ENCODE assay signal across 8 cellular contexts in the genomic region with DNA sequence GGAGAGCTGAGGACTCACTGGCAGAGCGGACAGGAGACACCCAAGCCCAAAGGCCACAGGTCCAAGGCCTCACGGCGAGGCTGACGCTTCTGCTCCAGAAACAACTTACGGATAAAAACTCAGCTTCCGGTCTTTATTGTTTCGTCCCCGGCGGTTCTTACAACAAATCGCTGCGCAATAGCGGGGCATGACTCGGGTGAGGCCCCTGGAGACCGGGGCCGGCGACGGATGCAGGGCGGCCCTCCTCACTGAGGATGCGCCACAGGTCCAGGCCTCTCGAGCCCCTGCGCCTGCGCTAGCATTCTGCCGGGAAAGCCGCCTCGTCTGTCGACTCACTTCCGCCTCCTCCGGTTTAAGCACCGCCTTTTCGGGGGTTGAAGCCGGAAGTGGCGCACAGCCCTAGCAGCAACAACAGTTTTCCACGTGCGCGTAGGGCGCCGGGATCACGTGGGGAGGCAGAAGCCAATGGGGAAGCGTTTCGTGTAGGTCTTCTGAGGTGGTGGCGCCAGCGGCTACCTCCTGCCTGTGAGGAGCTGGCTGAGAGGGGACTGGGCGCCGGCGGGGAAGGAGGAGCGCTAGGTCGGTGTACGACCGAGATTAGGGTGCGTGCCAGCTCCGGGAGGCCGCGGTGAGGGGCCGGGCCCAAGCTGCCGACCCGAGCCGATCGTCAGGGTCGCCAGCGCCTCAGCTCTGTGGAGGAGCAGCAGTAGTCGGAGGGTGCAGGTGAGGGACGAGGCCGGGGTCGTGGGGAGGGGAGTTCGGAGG. TPM values are rescaled to one million over a fixed set of nuclear protein-coding genes. Genes with fewer than 3 reads are reported as not detected.
DNase-seq lines count a peak whose midpoint lies in the region; ATAC-seq and TF ChIP-seq lines count a peak whose summit lies in the region.

A gene (plus strand): TSS at position 494 of the 765 bp plus-strand sequence. CDS start 1,853 bp downstream, outside the sequence.
A gene with protein sequence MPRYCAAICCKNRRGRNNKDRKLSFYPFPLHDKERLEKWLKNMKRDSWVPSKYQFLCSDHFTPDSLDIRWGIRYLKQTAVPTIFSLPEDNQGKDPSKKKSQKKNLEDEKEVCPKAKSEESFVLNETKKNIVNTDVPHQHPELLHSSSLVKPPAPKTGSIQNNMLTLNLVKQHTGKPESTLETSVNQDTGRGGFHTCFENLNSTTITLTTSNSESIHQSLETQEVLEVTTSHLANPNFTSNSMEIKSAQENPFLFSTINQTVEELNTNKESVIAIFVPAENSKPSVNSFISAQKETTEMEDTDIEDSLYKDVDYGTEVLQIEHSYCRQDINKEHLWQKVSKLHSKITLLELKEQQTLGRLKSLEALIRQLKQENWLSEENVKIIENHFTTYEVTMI (minus strand): TSS at position 326 of the 765 bp plus-strand sequence. CDS start 137 bp downstream, at position 189.

- peaks cover 52% of the 10 kb centered on the region for H3K4me1 Mint-ChIP-seq in activated T-cell treated with anti-CD3 and anti-CD28 coated beads, Interleukin-2, amount 50 U/mL, for 4 hours (ENCODE audit: low read depth)

- ATAC-seq in GM21717 (IDR thresholded peaks at IDR 0.05; ENCODE audit: unreplicated experiment), result peak; percentile 96
- peak; percentile 93 to 95 for ATAC-seq in activated T-cell treated with anti-CD3 and anti-CD28 coated beads, Interleukin-2, amount 50 U/mL, for 4 hours

- no peaks in the 10 kb centered on the region for H3K27me3 ChIP-seq in mucosa of rectum (ENCODE audit: control insufficient read depth in 2 of 2, insufficient read depth in 2 of 2, low read length in 2 of 2)

- peaks cover 30% of the 10 kb centered on the region for H3K36me3 Mint-ChIP-seq in activated T-cell treated with anti-CD3 and anti-CD28 coated beads, Interleukin-2, amount 50 U/mL, for 4 hours (ENCODE audit: insufficient read depth)

- H3K27me3 Mint-ChIP-seq in activated T-cell treated with anti-CD3 and anti-CD28 coated beads, Interleukin-2, amount 50 U/mL, for 4 hours (ENCODE audit: low read depth), result no peaks in the 10 kb centered on the region

- DNase-seq in DMS153 treated with DMSO at 0.1 percent for 48 hours (lab: John Stamatoyannopoulos, UW; ENCODE audit: unreplicated experiment) (peak; percentile 97), KBM-7 (peak; percentile 99), erythroblast (lab: John Stamatoyannopoulos, UW) (peak; percentile 100)
- DNase-seq in activated T-cell treated with anti-CD3 and anti-CD28 coated beads, Interleukin-2, amount 50 U/mL, for 4 hours, result peak; percentile 98
- DNase-seq in stimulated activated CD8-positive, alpha-beta memory T cell treated with anti-CD3 and anti-CD28 coated beads, Interleukin-4, amount 100 ng/mL, for 48 hours, result peak; percentile 98

- H3K4me3 ChIP-seq in mucosa of rectum (ENCODE audit: low read length in 2 of 2), result peak within 1 kb of the TSS; percentile 93 to 98

- H3K4me3 Mint-ChIP-seq in activated T-cell treated with anti-CD3 and anti-CD28 coated beads, Interleukin-2, amount 50 U/mL, for 4 hours, result peak within 1 kb of the TSS; percentile 96

- in situ Hi-C loops in KBM-7 (cut with MboI; ENCODE audit: low pct_unique_long_range_greater_than_20kb, low sequenced_read_pairs), result no loop called here

- no peaks in the 10 kb centered on the region for H3K9me3 Mint-ChIP-seq in activated T-cell treated with anti-CD3 and anti-CD28 coated beads, Interleukin-2, amount 50 U/mL, for 4 hours

- H3K36me3 ChIP-seq in mucosa of rectum (ENCODE audit: control insufficient read depth in 2 of 2, insufficient read depth in 2 of 2, low read length in 2 of 2), result peaks cover 11 to 23% of the 10 kb centered on the region in 2 donors

- TF ChIP-seq POLR2A in erythroblast (IDR thresholded peaks at IDR 0.05; ENCODE audit: low read length), result peak; percentile 99

- peaks cover 0 to 12% of the 10 kb centered on the region in 2 donors for H3K4me1 ChIP-seq in mucosa of rectum (ENCODE audit: control insufficient read depth in 2 of 2, insufficient read depth in 2 of 2, low read length in 2 of 2)

- H3K9ac ChIP-seq in mucosa of rectum (ENCODE audit: low read depth in 1 of 2, low read length in 2 of 2), result peak within 1 kb of the TSS; percentile 99

- H3K9me3 ChIP-seq in mucosa of rectum (ENCODE audit: control insufficient read depth in 2 of 2, low read length in 2 of 2), result no peaks in the 10 kb centered on the region

- H3K27ac ChIP-seq in mucosa of rectum (ENCODE audit: low read depth in 2 of 2, low read length in 2 of 2), result peak within 1 kb of the TSS; percentile 98 to 99

TF ChIP-seq in PFSK-1, 5 proteins besides CTCF, POLR2A, EP300 and RAD21:
- 0 out of 2 replicates have a peak, but pooled peaks have one; percentile 76 for TF ChIP-seq SIN3A (IDR thresholded peaks at IDR 0.05; ENCODE audit: borderline replicate concordance, insufficient read depth, low read length)
- TF ChIP-seq TAF1 (IDR thresholded peaks at IDR 0.05; ENCODE audit: borderline replicate concordance, insufficient read depth, low read length), result peak; percentile 89; the same call in 1 of the 2 replicates
- peak; percentile 92 for TF ChIP-seq FOXP2 (optimal IDR thresholded peaks at IDR 0.05; ENCODE audit: borderline replicate concordance, extremely low read depth, extremely low read length, insufficient read depth)
- TF ChIP-seq, protein P1, sequence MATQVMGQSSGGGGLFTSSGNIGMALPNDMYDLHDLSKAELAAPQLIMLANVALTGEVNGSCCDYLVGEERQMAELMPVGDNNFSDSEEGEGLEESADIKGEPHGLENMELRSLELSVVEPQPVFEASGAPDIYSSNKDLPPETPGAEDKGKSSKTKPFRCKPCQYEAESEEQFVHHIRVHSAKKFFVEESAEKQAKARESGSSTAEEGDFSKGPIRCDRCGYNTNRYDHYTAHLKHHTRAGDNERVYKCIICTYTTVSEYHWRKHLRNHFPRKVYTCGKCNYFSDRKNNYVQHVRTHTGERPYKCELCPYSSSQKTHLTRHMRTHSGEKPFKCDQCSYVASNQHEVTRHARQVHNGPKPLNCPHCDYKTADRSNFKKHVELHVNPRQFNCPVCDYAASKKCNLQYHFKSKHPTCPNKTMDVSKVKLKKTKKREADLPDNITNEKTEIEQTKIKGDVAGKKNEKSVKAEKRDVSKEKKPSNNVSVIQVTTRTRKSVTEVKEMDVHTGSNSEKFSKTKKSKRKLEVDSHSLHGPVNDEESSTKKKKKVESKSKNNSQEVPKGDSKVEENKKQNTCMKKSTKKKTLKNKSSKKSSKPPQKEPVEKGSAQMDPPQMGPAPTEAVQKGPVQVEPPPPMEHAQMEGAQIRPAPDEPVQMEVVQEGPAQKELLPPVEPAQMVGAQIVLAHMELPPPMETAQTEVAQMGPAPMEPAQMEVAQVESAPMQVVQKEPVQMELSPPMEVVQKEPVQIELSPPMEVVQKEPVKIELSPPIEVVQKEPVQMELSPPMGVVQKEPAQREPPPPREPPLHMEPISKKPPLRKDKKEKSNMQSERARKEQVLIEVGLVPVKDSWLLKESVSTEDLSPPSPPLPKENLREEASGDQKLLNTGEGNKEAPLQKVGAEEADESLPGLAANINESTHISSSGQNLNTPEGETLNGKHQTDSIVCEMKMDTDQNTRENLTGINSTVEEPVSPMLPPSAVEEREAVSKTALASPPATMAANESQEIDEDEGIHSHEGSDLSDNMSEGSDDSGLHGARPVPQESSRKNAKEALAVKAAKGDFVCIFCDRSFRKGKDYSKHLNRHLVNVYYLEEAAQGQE (IDR thresholded peaks at IDR 0.05; ENCODE audit: insufficient read depth in 1 of 2, low read depth in 2 of 2, low read length in 2 of 2), result 0 out of 4 replicates have a peak, but pooled peaks of 1 of the 2 experiments have one; percentile 53
- TF ChIP-seq POLR2AphosphoS5 (IDR thresholded peaks at IDR 0.05; ENCODE audit: low read depth, low read length), result peak; percentile 95
TF ChIP-seq in PFSK-1: peak in this region for 5.

RNA-seq across cellular contexts. Expression of the first gene that starts in this region (rescaled TPM):
- polyA plus RNA-seq in PFSK-1 (2012; ENCODE audit: insufficient read length, low read depth), result 34.4 TPM
- 10 to 100 TPM; 10.2 to 14.6 (median 13.2) TPM for total RNA-seq in activated T-cell treated with anti-CD3 and anti-CD28 coated beads, Interleukin-2, amount 50 U/mL, for 4 hours

RNA-seq across cellular contexts. Expression of the second gene that starts in this region (rescaled TPM):
- 3.8 TPM for polyA plus RNA-seq in PFSK-1 (2012; ENCODE audit: insufficient read length, low read depth)
- total RNA-seq in activated T-cell treated with anti-CD3 and anti-CD28 coated beads, Interleukin-2, amount 50 U/mL, for 4 hours, result 10 to 100 TPM; 29.0 to 35.4 (median 31.7) TPM

Comparison
In these comparisons a context has a peak if more than half of its experiments do, and no peak if none do; other contexts are left out.
1. Peak in every context shown above with its lines: DNase-seq, ATAC-seq, H3K4me3 ChIP-seq and H3K27ac ChIP-seq.